In the genomic region with DNA sequence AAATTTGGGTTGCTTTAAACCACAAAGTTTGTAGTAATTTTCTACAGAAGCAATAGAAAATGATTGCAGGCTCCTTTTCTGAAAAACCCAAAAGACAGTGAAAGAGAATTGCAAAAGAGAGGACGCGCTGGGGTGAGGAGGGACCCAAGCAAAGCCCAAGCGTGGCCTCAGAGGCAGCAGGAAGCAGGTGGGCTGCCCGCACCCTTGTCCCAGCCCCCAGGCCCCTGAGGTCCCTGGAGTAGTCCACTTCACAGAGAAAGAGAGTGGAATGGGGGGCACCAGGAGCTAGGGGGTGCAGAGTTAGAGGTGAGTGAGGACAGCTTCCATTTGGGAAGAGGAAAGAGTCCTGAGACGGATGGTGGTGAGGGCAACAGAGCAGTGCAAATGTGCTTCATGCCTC, we compare ENCODE assay signal across 22 cellular contexts. TPM values are rescaled to one million over a fixed set of nuclear protein-coding genes. Genes with fewer than 3 reads are reported as not detected.
DNase-seq lines count a peak whose midpoint lies in the region; ATAC-seq and TF ChIP-seq lines count a peak whose summit lies in the region.
"Had no signal": no experiment of that assay in that cellular context is flagged by ENCODE, and none has a peak within 500 bp of the region (broad histone marks: within the 10 kb centered on the region; RNA-seq: fewer than 3 reads in every experiment).

No MANE protein-coding gene starts in this region.

- H3K27me3 Mint-ChIP-seq in chondrocyte (ENCODE audit: low read depth) (peaks cover 61% of the 10 kb centered on the region), neural crest cell (ENCODE audit: low read depth) (peaks cover 48% of the 10 kb centered on the region)

- H3K4me3 Mint-ChIP-seq in chondrocyte (ENCODE audit: unreplicated experiment) (no peak overlapping the region), neural crest cell (no peak overlapping the region)
- H3K4me3 Mint-ChIP-seq: B cell; CD4-positive, alpha-beta T cell; CD8-positive, alpha-beta memory T cell; HFFc6 had no signal

- H3K27ac Mint-ChIP-seq in chondrocyte (ENCODE audit: unreplicated experiment), result no peak overlapping the region
- H3K27ac Mint-ChIP-seq in neural crest cell (ENCODE audit: unreplicated experiment), result peak overlapping the region; percentile 31
- H3K27ac Mint-ChIP-seq: B cell; CD14-positive monocyte; CD4-positive, alpha-beta T cell; CD8-positive, alpha-beta memory T cell; HFFc6 had no signal

- H3K9me3 Mint-ChIP-seq in chondrocyte (ENCODE audit: low read depth) (no peaks in the 10 kb centered on the region), neural crest cell (no peaks in the 10 kb centered on the region)
- H3K9me3 Mint-ChIP-seq: CD8-positive, alpha-beta memory T cell; HFFc6 had no signal

- ATAC-seq in Right ventricle myocardium superior (ENCODE audit: poor library complexity), result no peak
- no peak for ATAC-seq in left cardiac atrium
- ATAC-seq in gastroesophageal sphincter, result no peak
- ATAC-seq: GM12878 had no signal

- H3K36me3 Mint-ChIP-seq in chondrocyte (ENCODE audit: low read depth) (peaks cover 2% of the 10 kb centered on the region), neural crest cell (ENCODE audit: low read depth) (no peaks in the 10 kb centered on the region)
- H3K36me3 Mint-ChIP-seq: CD14-positive monocyte; CD8-positive, alpha-beta memory T cell had no signal

- no peak overlapping the region for H3K4me3 ChIP-seq in gastroesophageal sphincter
- H3K4me3 ChIP-seq: BLaER1 treated with 17β-estradiol and CSF1 and Interleukin-3, amounts not matched to agents 10 nM and 100 nM; GM12878; HAP-1 had no signal

- peaks cover 61% of the 10 kb centered on the region for H3K27me3 ChIP-seq in gastroesophageal sphincter

- H3K36me3 ChIP-seq in gastroesophageal sphincter, result no peaks in the 10 kb centered on the region
- H3K36me3 ChIP-seq: BLaER1 treated with 17β-estradiol and CSF1 and Interleukin-3, amounts not matched to agents 10 nM and 100 nM; HAP-1 had no signal

- no peak overlapping the region for H3K27ac ChIP-seq in gastroesophageal sphincter
- H3K27ac ChIP-seq: 22Rv1; BLaER1 treated with 17β-estradiol and CSF1 and Interleukin-3, amounts not matched to agents 10 nM and 100 nM had no signal

- no peaks in the 10 kb centered on the region for H3K9me3 ChIP-seq in gastroesophageal sphincter
- H3K9me3 ChIP-seq: BLaER1 treated with 17β-estradiol and CSF1 and Interleukin-3, amounts not matched to agents 10 nM and 100 nM; HAP-1 had no signal

- H3K4me1 Mint-ChIP-seq in chondrocyte (ENCODE audit: low read depth), result no peaks in the 10 kb centered on the region
- H3K4me1 Mint-ChIP-seq in neural crest cell, result no peaks in the 10 kb centered on the region
- H3K4me1 Mint-ChIP-seq: B cell, CD14-positive monocyte had no signal

- DNase-seq in Right ventricle myocardium superior, result peak; percentile 11
- DNase-seq in left cardiac atrium, result no peak
- peak; percentile 35 for DNase-seq in chondrocyte (ENCODE audit: low spot score)
- no peak for DNase-seq in neural crest cell (ENCODE audit: low read depth, low spot score)
- no peak for DNase-seq in NCI-H524 treated with DMSO at 0.1 percent for 48 hours (lab: John Stamatoyannopoulos, UW)
- DNase-seq in activated naive CD4-positive, alpha-beta T cell (lab: John Stamatoyannopoulos, UW), result no peak
- no peak for DNase-seq in activated CD8-positive, alpha-beta memory T cell treated with anti-CD3 and anti-CD28 coated beads for 24 hours
- DNase-seq: CD4-positive, alpha-beta T cell; CD8-positive, alpha-beta memory T cell; DMS 273 treated with DMSO at 0.1 percent for 48 hours; DMS79; EL; GDM1; GOT3; HFFc6 had no signal

- WGBS in gastroesophageal sphincter (ENCODE audit: low coverage in 1 of 2), 2 donors, result 75 to 79% methylated on average over 4 to 5 of the region's 5 CpGs

- no peak for TF ChIP-seq POLR2A in gastroesophageal sphincter (IDR thresholded peaks at IDR 0.05)

- TF ChIP-seq CTCF in chondrocyte (IDR thresholded peaks at IDR 0.05) (no peak), neural crest cell (conservative IDR thresholded peaks at IDR 0.05) (no peak), gastroesophageal sphincter (IDR thresholded peaks at IDR 0.05) (no peak)

- no peak for TF ChIP-seq EP300 in gastroesophageal sphincter (IDR thresholded peaks at IDR 0.05)

- intact Hi-C loops in Right ventricle myocardium superior (cut with DNase I) (no loop called here), left cardiac atrium (cut with DNase I) (no loop called here)

- H3K4me1 ChIP-seq in gastroesophageal sphincter, result no peaks in the 10 kb centered on the region
- H3K4me1 ChIP-seq: HAP-1 had no signal

RNA-seq across cellular contexts. Expression of a gene that starts 11.6 kb away (rescaled TPM):
- not detected for total RNA-seq in Right ventricle myocardium superior
- total RNA-seq in left cardiac atrium, result not detected
- not detected in 3 replicates for total RNA-seq in chondrocyte
- total RNA-seq in neural crest cell, result not detected in 2 replicates
- total RNA-seq in gastroesophageal sphincter, result not detected
- total RNA-seq: B cell; CD4-positive, alpha-beta T cell; CD8-positive, alpha-beta memory T cell; GM12878; HFFc6 had no signal

RNA-seq across cellular contexts. Expression of a gene that starts 37.9 kb away (rescaled TPM):
- total RNA-seq in Right ventricle myocardium superior, result 8.3 TPM
- total RNA-seq in left cardiac atrium, result 10 to 100 TPM in 1 of 2 donors, 1 to 10 TPM in 1; 8.9 to 23.8 TPM
- 0.10 to 0.44 TPM in 2 of 3 replicates, not detected in the other for total RNA-seq in chondrocyte
- 0.30 and 0.52 TPM in 2 replicates for total RNA-seq in neural crest cell
- 10 to 100 TPM in 1 of 4 donors, 1 to 10 TPM in 3; 5.4 to 16.0 (median 8.1) TPM for total RNA-seq in gastroesophageal sphincter
- total RNA-seq: B cell; CD8-positive, alpha-beta memory T cell had no signal

Comparison
In these comparisons a context has a peak if more than half of its experiments do, and no peak if none do; other contexts are left out.
1. DNase-seq: peak in Right ventricle myocardium superior (single experiment) and chondrocyte (single experiment); none in left cardiac atrium (single experiment), neural crest cell (single experiment), NCI-H524 treated with DMSO at 0.1 percent for 48 hours (single experiment), activated naive CD4-positive, alpha-beta T cell (0 of 4) and activated CD8-positive, alpha-beta memory T cell treated with anti-CD3 and anti-CD28 coated beads for 24 hours (single experiment).